ENCODE assay signal across 19 cellular contexts in the genomic region with DNA sequence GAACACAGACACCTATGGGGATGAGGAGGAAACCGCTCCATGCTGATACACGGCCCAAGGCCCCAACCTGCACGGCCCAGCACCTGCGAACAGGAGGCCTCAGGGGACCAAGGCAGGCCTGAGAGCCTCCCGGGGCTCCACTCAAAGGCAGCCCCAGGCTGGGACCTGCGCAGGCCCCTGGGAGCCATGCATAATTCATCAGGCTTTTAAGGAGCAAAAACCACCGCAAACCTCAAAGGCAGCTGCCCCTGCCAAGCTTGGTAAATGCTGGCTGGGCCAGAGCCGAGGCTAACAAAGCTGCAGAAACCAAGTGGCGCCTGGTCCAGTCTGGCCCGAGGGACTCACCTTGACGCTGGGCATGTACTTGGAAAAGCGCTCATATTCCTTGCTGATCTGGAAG. TPM values are rescaled to one million over a fixed set of nuclear protein-coding genes. Genes with fewer than 3 reads are reported as not detected.
DNase-seq lines count a peak whose midpoint lies in the region; ATAC-seq and TF ChIP-seq lines count a peak whose summit lies in the region.
"Had no signal": no experiment of that assay in that cellular context is flagged by ENCODE, and none has a peak within 500 bp of the region (broad histone marks: within the 10 kb centered on the region; RNA-seq: fewer than 3 reads in every experiment).

No MANE protein-coding gene starts in this region.

- H3K27me3 Mint-ChIP-seq in activated T-helper 17 cell treated with anti-CD3 and anti-CD28 coated beads, Interleukin-2, amount 50 U/mL, for 72 hours = no peaks in the 10 kb centered on the region
- H3K27me3 Mint-ChIP-seq in memory B cell = no peaks in the 10 kb centered on the region

- TF ChIP-seq CTCF in GM10248 (IDR thresholded peaks at IDR 0.05; ENCODE audit: control extremely low read depth, extremely low read depth, low read depth, missing control alignments) = no peak

- H3K4me1 Mint-ChIP-seq in activated T-helper 17 cell treated with anti-CD3 and anti-CD28 coated beads, Interleukin-2, amount 50 U/mL, for 72 hours = peaks cover 40% of the 10 kb centered on the region
- H3K4me1 Mint-ChIP-seq in memory B cell = peaks cover 55% of the 10 kb centered on the region

- peak overlapping the region; percentile 50; the same call in 1 of the 2 replicates for H3K9ac ChIP-seq in BLaER1

- POLR2A ChIA-PET in GM10248 (lab: Yijun Ruan, JAX) = interaction anchor here (0.7 kb wide), 1 partner anchor 275 kb away, joined by 3 read pairs; a partner anchor contains a TSS

- peak overlapping the region; percentile 66; the same call in 1 of the 2 replicates for H3K27ac ChIP-seq in BLaER1
- H3K27ac ChIP-seq: tibial nerve, WERI-Rb-1 had no signal

- no peak overlapping the region for H3K4me3 ChIP-seq in BLaER1
- H3K4me3 ChIP-seq: heart right ventricle, tibial nerve had no signal

- no peaks in the 10 kb centered on the region for H3K27me3 ChIP-seq in BLaER1
- H3K27me3 ChIP-seq: heart right ventricle, tibial nerve had no signal

- peaks cover 95% of the 10 kb centered on the region for H3K36me3 Mint-ChIP-seq in activated T-helper 17 cell treated with anti-CD3 and anti-CD28 coated beads, Interleukin-2, amount 50 U/mL, for 72 hours (ENCODE audit: low read depth)
- H3K36me3 Mint-ChIP-seq in memory B cell = peaks cover 42% of the 10 kb centered on the region

- H3K4me1 ChIP-seq in BLaER1 = peaks cover 95% of the 10 kb centered on the region

- no peaks in the 10 kb centered on the region for H3K9me3 Mint-ChIP-seq in activated T-helper 17 cell treated with anti-CD3 and anti-CD28 coated beads, Interleukin-2, amount 50 U/mL, for 72 hours
- peaks cover 2% of the 10 kb centered on the region for H3K9me3 Mint-ChIP-seq in memory B cell
- H3K9me3 Mint-ChIP-seq: endodermal cell; T-helper 1 cell treated with Interleukin-12 subunit alpha and Interleukin-12 subunit beta and Interleukin-4 antibody, amounts not matched to agents 30 μg/mL and 1 μg/mL, for 36 hours had no signal

- H3K9me3 ChIP-seq in BLaER1 = no peaks in the 10 kb centered on the region
- H3K9me3 ChIP-seq: heart right ventricle, tibial nerve had no signal

- H4K20me1 ChIP-seq in BLaER1 = peaks cover 98% of the 10 kb centered on the region

- CTCF ChIA-PET in GM10248 (lab: Yijun Ruan, JAX) = no interaction called here

- H3K27ac Mint-ChIP-seq in activated T-helper 17 cell treated with anti-CD3 and anti-CD28 coated beads, Interleukin-2, amount 50 U/mL, for 72 hours = peak overlapping the region; percentile 85
- H3K27ac Mint-ChIP-seq in memory B cell = peak overlapping the region; percentile 84
- H3K27ac Mint-ChIP-seq: endodermal cell had no signal

- H3K36me3 ChIP-seq in BLaER1 = peaks cover 98% of the 10 kb centered on the region

- peak; percentile 8 for DNase-seq in GM10248 (ENCODE audit: extremely low spot score)
- no peak for DNase-seq in memory B cell (ENCODE audit: low spot score in 2 of 2)
- no peak for DNase-seq in NCI-H1694 (lab: John Stamatoyannopoulos, UW)
- no peak for DNase-seq in SHP77 treated with DMSO at 0.1 percent for 48 hours (lab: John Stamatoyannopoulos, UW)
- no peak for DNase-seq in stimulated activated CD4-positive, alpha-beta T cell treated with anti-CD3 and anti-CD28 coated beads, Interleukin-4, amount 100 ng/mL, for 4 hours
- DNase-seq: Calu3, EL, endodermal cell, heart right ventricle, NCI-H1105, NCI-H774, OCI-M1, right cardiac atrium, WERI-Rb-1 had no signal

- peak overlapping the region; percentile 82 for H3K4me2 ChIP-seq in BLaER1

- H3K4me3 Mint-ChIP-seq in activated T-helper 17 cell treated with anti-CD3 and anti-CD28 coated beads, Interleukin-2, amount 50 U/mL, for 72 hours = peak overlapping the region; percentile 45
- H3K4me3 Mint-ChIP-seq in memory B cell = no peak overlapping the region
- H3K4me3 Mint-ChIP-seq: endodermal cell; T-helper 1 cell treated with Interleukin-12 subunit alpha and Interleukin-12 subunit beta and Interleukin-4 antibody, amounts not matched to agents 30 μg/mL and 1 μg/mL, for 36 hours had no signal

- no peak for ATAC-seq in activated T-helper 17 cell treated with anti-CD3 and anti-CD28 coated beads, Interleukin-2, amount 50 U/mL, for 72 hours (replicated peaks)
- ATAC-seq in memory B cell (ENCODE audit: low read depth) = no peak
- no peak for ATAC-seq in HG03280 (IDR thresholded peaks at IDR 0.05; ENCODE audit: unreplicated experiment)
- ATAC-seq: heart right ventricle, right cardiac atrium had no signal

RNA-seq across cellular contexts. Expression of a gene that starts 8.0 kb away (rescaled TPM):
- total RNA-seq in activated T-helper 17 cell treated with anti-CD3 and anti-CD28 coated beads, Interleukin-2, amount 50 U/mL, for 72 hours = 100 to 1,000 TPM; 132 to 260 TPM

RNA-seq across cellular contexts. Expression of a gene that starts 21.9 kb away (rescaled TPM):
- 100 to 1,000 TPM; 121 to 171 TPM for total RNA-seq in activated T-helper 17 cell treated with anti-CD3 and anti-CD28 coated beads, Interleukin-2, amount 50 U/mL, for 72 hours

RNA-seq across cellular contexts. Expression of a gene that starts 29.9 kb away (rescaled TPM):
- total RNA-seq in activated T-helper 17 cell treated with anti-CD3 and anti-CD28 coated beads, Interleukin-2, amount 50 U/mL, for 72 hours = 100 to 1,000 TPM; 184 to 261 TPM
